24 cellular contexts compared by ENCODE assay signal in genomic region chr14:54147758-54148157, GRCh38.
"Had no signal": no experiment of that assay in that cellular context is flagged by ENCODE, and none has a peak within 500 bp of the region (broad histone marks: within the 10 kb centered on the region; RNA-seq: fewer than 3 reads in every experiment).

No MANE protein-coding gene starts in this region.

- H3K4me3 ChIP-seq: left ventricle myocardium inferior, lung, mucosa of descending colon, ovary, right atrium auricular region, skin epidermis, stomach, testis, thyroid gland, transverse colon, upper lobe of left lung, vagina had no signal

- H3K27me3 Mint-ChIP-seq: natural killer cell treated with Interleukin-12 subunit alpha and Interleukin-12 subunit beta and Interleukin-15 and Interleukin-18, amount 100 ng/mL, for 72 hours; progenitor cell of endocrine pancreas had no signal

- H3K9me3 ChIP-seq: ovary, testis, thyroid gland, vagina had no signal

- H3K36me3 ChIP-seq: left ventricle myocardium inferior, ovary, right atrium auricular region, stomach, thyroid gland, transverse colon, upper lobe of left lung, vagina had no signal

- DNase-seq: islet precursor cell; midbrain; mucosa of descending colon; naive thymus-derived CD4-positive, alpha-beta T cell; ovary; stimulated activated CD4-positive, alpha-beta T cell treated with anti-CD3 and anti-CD28 coated beads, Interleukin-12 subunit alpha, Interleukin-12 subunit beta, amount 100 ng/mL, for 4 hours; stimulated activated CD4-positive, alpha-beta T cell treated with anti-CD3 and anti-CD28 coated beads, Interleukin-15, amount 100 ng/mL, for 24 hours; stimulated activated CD4-positive, alpha-beta T cell treated with anti-CD3 and anti-CD28 coated beads, Interleukin-2, amount 100 ng/mL, for 24 hours; stimulated activated CD4-positive, alpha-beta T cell treated with anti-CD3 and anti-CD28 coated beads, Interleukin-4, amount 100 ng/mL, for 1 hour; stimulated activated naive B cell treated with anti-CD40 and anti-IgM and Interleukin-4, amounts not matched to agents 10 μg/mL and 1 μg/mL and 100 μg/mL, for 72 hours; stimulated activated naive CD8-positive, alpha-beta T cell treated with anti-CD3 and anti-CD28 coated beads, Interleukin-15, Interleukin-2, amounts not matched to agents 100 U/mL and 50 U/mL, for 24 hours; stomach; testis; transverse colon; upper lobe of left lung had no signal

- H3K27me3 ChIP-seq: ovary, right atrium auricular region, stomach, testis, thyroid gland, transverse colon, upper lobe of left lung, vagina had no signal

- H3K4me3 Mint-ChIP-seq: naive thymus-derived CD4-positive, alpha-beta T cell; natural killer cell treated with Interleukin-12 subunit alpha and Interleukin-12 subunit beta and Interleukin-15 and Interleukin-18, amount 100 ng/mL, for 72 hours; stimulated activated naive B cell treated with anti-CD40 and anti-IgM and Interleukin-4, amounts not matched to agents 10 μg/mL and 1 μg/mL and 100 μg/mL, for 72 hours had no signal

- H3K27ac Mint-ChIP-seq: naive thymus-derived CD4-positive, alpha-beta T cell; natural killer cell treated with Interleukin-12 subunit alpha and Interleukin-12 subunit beta and Interleukin-15 and Interleukin-18, amount 100 ng/mL, for 72 hours; progenitor cell of endocrine pancreas; stimulated activated naive B cell treated with anti-CD40 and anti-IgM and Interleukin-4, amounts not matched to agents 10 μg/mL and 1 μg/mL and 100 μg/mL, for 72 hours had no signal

- H3K4me1 Mint-ChIP-seq: naive thymus-derived CD4-positive, alpha-beta T cell had no signal

- ATAC-seq: mucosa of descending colon; naive thymus-derived CD4-positive, alpha-beta T cell; natural killer cell treated with Interleukin-12 subunit alpha and Interleukin-12 subunit beta and Interleukin-15 and Interleukin-18, amount 100 ng/mL, for 72 hours; sciatic nerve; stimulated activated naive B cell treated with anti-CD40 and anti-IgM and Interleukin-4, amounts not matched to agents 10 μg/mL and 1 μg/mL and 100 μg/mL, for 72 hours; stimulated activated naive CD8-positive, alpha-beta T cell treated with anti-CD3 and anti-CD28 coated beads, Interleukin-15, Interleukin-2, amounts not matched to agents 100 U/mL and 50 U/mL, for 24 hours had no signal

- H3K27ac ChIP-seq: left ventricle myocardium inferior, ovary, right atrium auricular region, skin epidermis, stomach, testis, thyroid gland, transverse colon, upper lobe of left lung, vagina had no signal

- H3K4me1 ChIP-seq: left ventricle myocardium inferior, right atrium auricular region, stomach, testis, thyroid gland, transverse colon, upper lobe of left lung, vagina had no signal

- H3K36me3 Mint-ChIP-seq: stimulated activated naive B cell treated with anti-CD40 and anti-IgM and Interleukin-4, amounts not matched to agents 10 μg/mL and 1 μg/mL and 100 μg/mL, for 72 hours had no signal
